Comparison of ENCODE assay signal across 9 cellular contexts in the genomic region with DNA sequence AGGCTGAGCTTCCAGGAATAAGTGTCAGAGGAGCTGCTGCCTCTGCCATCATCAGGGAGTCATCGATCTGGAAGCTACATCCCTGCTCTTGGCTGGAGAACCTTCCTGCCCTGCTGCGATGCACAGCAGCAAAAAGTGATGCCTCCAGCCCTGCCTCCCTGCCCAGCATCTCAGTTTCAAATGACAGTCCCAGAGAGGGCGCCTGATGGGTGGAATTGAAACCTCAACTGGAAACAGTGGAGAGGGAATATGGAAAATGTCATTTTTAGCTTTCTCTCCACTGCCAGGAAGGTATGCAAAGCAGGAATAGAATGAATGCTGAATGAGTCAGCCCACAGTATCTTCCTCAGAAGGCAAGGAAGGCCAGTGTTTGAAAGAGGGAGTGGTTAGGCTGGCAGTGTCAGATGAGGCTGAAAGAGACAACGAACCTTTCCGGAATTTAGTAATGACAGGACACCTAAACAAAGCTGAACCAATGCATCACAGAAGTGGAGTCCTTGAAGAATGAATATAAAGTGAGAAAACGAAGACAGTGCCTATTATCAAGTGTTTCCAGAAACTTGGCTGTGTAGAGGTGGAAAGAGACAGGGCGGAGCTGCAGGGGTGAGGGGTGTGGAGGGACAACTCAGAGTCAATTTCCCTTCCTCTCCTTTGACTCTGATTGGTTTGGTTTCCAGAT.
DNase-seq lines count a peak whose midpoint lies in the region; TF ChIP-seq lines count a peak whose summit lies in the region.
"Had no signal": no experiment of that assay in that cellular context is flagged by ENCODE, and none has a peak within 500 bp of the region (broad histone marks: within the 10 kb centered on the region; RNA-seq: fewer than 3 reads in every experiment).

No MANE protein-coding gene starts in this region.

- WGBS in esophagus muscularis mucosa: 16% methylated on average over 6 of the region's 7 CpGs
- 54 to 70% methylated on average over 7 of the region's 7 CpGs for WGBS in sigmoid colon, 2 donors

- H3K4me1 ChIP-seq in OCI-LY7 (ENCODE audit: insufficient read depth, low read length, poor library complexity, severe bottlenecking): peaks cover 81% of the 10 kb centered on the region
- peaks cover 3 to 34% (median 30%) of the 10 kb centered on the region in 4 donors for H3K4me1 ChIP-seq in esophagus muscularis mucosa
- H3K4me1 ChIP-seq in sigmoid colon: peaks cover 0 to 36% (median 25%) of the 10 kb centered on the region in 4 donors
- H3K4me1 ChIP-seq: pancreas had no signal

- H3K4me1 Mint-ChIP-seq in endothelial cell (ENCODE audit: unreplicated experiment): peaks cover 18% of the 10 kb centered on the region

- CTCF ChIA-PET in OCI-LY7 (lab: Charles Lee; ENCODE audit: unreplicated experiment): interaction anchor here (0.6 kb wide), 1 partner anchor 37 kb away, joined by 3 read pairs; no protein-coding TSS in a partner anchor

- H3K27ac ChIP-seq in OCI-LY7 (ENCODE audit: low read depth, low read length, poor library complexity, severe bottlenecking): peak overlapping the region; percentile 91
- peak overlapping the region; percentile 74 to 89 (median 86) for H3K27ac ChIP-seq in esophagus muscularis mucosa (replicated peaks in 1 of 4)
- peak overlapping the region; percentile 88 to 92 (median 90) for H3K27ac ChIP-seq in sigmoid colon
- H3K27ac ChIP-seq: pancreas had no signal

- no peaks in the 10 kb centered on the region for H3K9me2 ChIP-seq in OCI-LY7 (ENCODE audit: insufficient read depth, low read length)

- DNase-seq in G401 (ENCODE audit: low spot score) (peak; percentile 86), OCI-LY7 (ENCODE audit: low spot score) (peak; percentile 36), esophagus muscularis mucosa (ENCODE audit: extremely low spot score) (no peak), sigmoid colon (no peak), NCI-H345 treated with DMSO at 0.1 percent for 48 hours (lab: John Stamatoyannopoulos, UW; ENCODE audit: unreplicated experiment) (no peak), NOMO-1 treated with dmso at 0.1 percent for 144 hours (lab: John Stamatoyannopoulos, UW; ENCODE audit: unreplicated experiment) (no peak), endothelial cell (ENCODE audit: low spot score) (no peak)
- no peak for DNase-seq in stimulated activated naive CD4-positive, alpha-beta T cell treated with Interleukin-2 at 50 U/mL for 16 hours (lab: John Stamatoyannopoulos, UW)
- DNase-seq: pancreas had no signal

- H4K20me1 ChIP-seq in OCI-LY7 (ENCODE audit: insufficient read depth, low read length): no peaks in the 10 kb centered on the region

- no peak overlapping the region for H3K27ac Mint-ChIP-seq in endothelial cell (ENCODE audit: unreplicated experiment)

- POLR2A ChIA-PET in OCI-LY7 (lab: Charles Lee): interaction anchor here (0.7 to 1.7 kb wide), 4 partner anchors 26 to 205 kb away, joined by 3 to 4 read pairs (median 3); no protein-coding TSS in a partner anchor

- H3K4me3 ChIP-seq in OCI-LY7 (ENCODE audit: low read depth, low read length, poor library complexity, severe bottlenecking): peak overlapping the region; percentile 20
- peak overlapping the region; percentile 27 to 39 (median 36) for H3K4me3 ChIP-seq in esophagus muscularis mucosa
- peak overlapping the region in 3 of 4 donors; percentile 15 to 29 (median 23) for H3K4me3 ChIP-seq in sigmoid colon
- H3K4me3 ChIP-seq: pancreas had no signal

- H3K27me3 ChIP-seq in esophagus muscularis mucosa: no peaks in the 10 kb centered on the region
- no peaks in the 10 kb centered on the region for H3K27me3 ChIP-seq in sigmoid colon
- H3K27me3 ChIP-seq: pancreas had no signal

- no peak overlapping the region for H3K4me3 Mint-ChIP-seq in endothelial cell (ENCODE audit: unreplicated experiment)

- peak overlapping the region; percentile 63; the same call in 1 of the 2 replicates for H2AFZ ChIP-seq in OCI-LY7 (ENCODE audit: low read length)

- intact Hi-C loops in OCI-LY7 (cut with micrococcal nuclease; ENCODE audit: unreplicated experiment) (no loop called here), esophagus muscularis mucosa (cut with DNase I) (loop anchor here (5.0 kb wide), 2 partner anchors 189 to 241 kb away; a partner anchor contains a TSS), sigmoid colon (cut with DNase I) (loop anchor here (2.0 kb wide), 1 partner anchor 26 kb away; no protein-coding TSS in a partner anchor)

- TF ChIP-seq POLR2A in esophagus muscularis mucosa (IDR thresholded peaks at IDR 0.05; ENCODE audit: low read depth) (no peak), sigmoid colon (IDR thresholded peaks at IDR 0.05) (no peak)

- H3K79me2 ChIP-seq in OCI-LY7 (ENCODE audit: insufficient read depth, low read depth, low read length): no peaks in the 10 kb centered on the region

- H3K27me3 Mint-ChIP-seq in endothelial cell (ENCODE audit: unreplicated experiment): peaks cover 7% of the 10 kb centered on the region

- no peak for TF ChIP-seq EP300 in esophagus muscularis mucosa (IDR thresholded peaks at IDR 0.05)
- TF ChIP-seq EP300 in sigmoid colon (IDR thresholded peaks at IDR 0.05): peak in 3 of 4 donors; percentile 34 to 56 (median 42)

- H3K4me2 ChIP-seq in OCI-LY7 (ENCODE audit: low read length): peak overlapping the region; percentile 66

- no peak for TF ChIP-seq CTCF in OCI-LY7 (conservative IDR thresholded peaks at IDR 0.05; ENCODE audit: low read length)
- no peak for TF ChIP-seq CTCF in esophagus muscularis mucosa (IDR thresholded peaks at IDR 0.05)
- no peak for TF ChIP-seq CTCF in sigmoid colon (IDR thresholded peaks at IDR 0.05)
- no peak for TF ChIP-seq CTCF in endothelial cell (IDR thresholded peaks at IDR 0.05; ENCODE audit: unreplicated experiment)

- H3K36me3 Mint-ChIP-seq in endothelial cell (ENCODE audit: low read depth, unreplicated experiment): no peaks in the 10 kb centered on the region

- H3K36me3 ChIP-seq in OCI-LY7 (ENCODE audit: insufficient read depth, low read length): peaks cover 8% of the 10 kb centered on the region
- no peaks in the 10 kb centered on the region for H3K36me3 ChIP-seq in esophagus muscularis mucosa
- no peaks in the 10 kb centered on the region for H3K36me3 ChIP-seq in sigmoid colon
- H3K36me3 ChIP-seq: pancreas had no signal

- H3K9me3 ChIP-seq in OCI-LY7 (ENCODE audit: low read length) (peaks cover 21% of the 10 kb centered on the region), esophagus muscularis mucosa (no peaks in the 10 kb centered on the region), sigmoid colon (no peaks in the 10 kb centered on the region)
- H3K9me3 ChIP-seq: pancreas had no signal

- H3K9me3 Mint-ChIP-seq in endothelial cell (ENCODE audit: unreplicated experiment): no peaks in the 10 kb centered on the region

- in situ Hi-C loops in G401 (cut with HindIII; ENCODE audit: low sequenced_read_pairs): no loop called here

- no TSS peak for BruUV-seq in OCI-LY7 (replicated peaks; lab: Mats Ljungman, UMichigan)

Comparison
In these comparisons a context has a peak if more than half of its experiments do, and no peak if none do; other contexts are left out.
1. DNase-seq: peak in G401 (single experiment) and OCI-LY7 (single experiment); none in esophagus muscularis mucosa (single experiment), sigmoid colon (single experiment), stimulated activated naive CD4-positive, alpha-beta T cell treated with Interleukin-2 at 50 U/mL for 16 hours (single experiment), NCI-H345 treated with DMSO at 0.1 percent for 48 hours (single experiment), NOMO-1 treated with dmso at 0.1 percent for 144 hours (single experiment) and endothelial cell (single experiment).
2. Peak in every context shown above with its lines, with median percentiles within 50 percentile points of each other: H3K27ac ChIP-seq and H3K4me3 ChIP-seq.